ENCODE assay signal across 1 cellular context in genomic region chr10:128624656-128625530, GRCh38.
TF ChIP-seq lines count a peak whose summit lies in the region.

No MANE protein-coding gene starts in this region.

TF ChIP-seq in H1, 55 proteins besides CTCF, POLR2A, EP300 and RAD21 (continued from another document):
- no peak for TF ChIP-seq TAF1 (IDR thresholded peaks at IDR 0.05; ENCODE audit: low read depth, low read length)
- no peak for TF ChIP-seq JUND (IDR thresholded peaks at IDR 0.05; ENCODE audit: low read length)
- no peak for TF ChIP-seq POLR2AphosphoS5 (IDR thresholded peaks at IDR 0.05; ENCODE audit: low read depth, low read length)
- TF ChIP-seq SIRT6 (IDR thresholded peaks at IDR 0.05; ENCODE audit: low read length) = no peak
- no peak for TF ChIP-seq CTBP2 (IDR thresholded peaks at IDR 0.05; ENCODE audit: borderline replicate concordance, insufficient read depth, insufficient read length, low read length)
- no peak for TF ChIP-seq TAF7 (optimal IDR thresholded peaks at IDR 0.05; ENCODE audit: borderline replicate concordance, low read depth, low read length)
- no peak for TF ChIP-seq SP2 (IDR thresholded peaks at IDR 0.05; ENCODE audit: low read length)
